21 cellular contexts compared by ENCODE assay signal in genomic region chr3:106673926-106674569, GRCh38.
"Had no signal": no experiment of that assay in that cellular context is flagged by ENCODE, and none has a peak within 500 bp of the region (broad histone marks: within the 10 kb centered on the region; RNA-seq: fewer than 3 reads in every experiment).

No MANE protein-coding gene starts in this region.

- DNase-seq: activated CD4-positive, alpha-beta memory T cell treated with anti-CD3 and anti-CD28 coated beads for 36 hours; activated CD4-positive, alpha-beta T cell treated with anti-CD3 and anti-CD28 coated beads for 48 hours; activated naive CD4-positive, alpha-beta T cell treated with Interleukin-2 at 50 U/mL for 16 hours; activated naive CD8-positive, alpha-beta T cell treated with anti-CD3 and anti-CD28 coated beads for 36 hours; activated T-cell treated with anti-CD3 and anti-CD28 coated beads, Interleukin-2, amount 50 U/mL, for 48 hours; amniotic stem cell; colonic mucosa; foreskin keratinocyte; kidney; left ventricle myocardium inferior; nucleus accumbens; posterior cingulate gyrus; stimulated activated CD4-positive, alpha-beta T cell treated with anti-CD3 and anti-CD28 coated beads, Interleukin-15, amount 100 ng/mL, for 24 hours; testis; trophoblast cell; uterus had no signal

- H3K4me3 ChIP-seq: colonic mucosa, esophagus muscularis mucosa, left ventricle myocardium inferior, smooth muscle cell, testis, uterus had no signal

- H3K27me3 ChIP-seq: colonic mucosa, esophagus muscularis mucosa, foreskin keratinocyte, testis, uterus had no signal

- H3K27me3 Mint-ChIP-seq: activated CD4-positive, alpha-beta memory T cell treated with anti-CD3 and anti-CD28 coated beads for 36 hours; activated naive CD8-positive, alpha-beta T cell treated with anti-CD3 and anti-CD28 coated beads for 36 hours had no signal

- H3K4me1 ChIP-seq: colonic mucosa, esophagus muscularis mucosa, foreskin keratinocyte, left ventricle myocardium inferior, testis, uterus had no signal

- H3K9me3 ChIP-seq: colonic mucosa, esophagus muscularis mucosa, left ventricle myocardium inferior, testis, uterus had no signal

- H3K27ac Mint-ChIP-seq: activated CD4-positive, alpha-beta memory T cell treated with anti-CD3 and anti-CD28 coated beads for 36 hours; activated naive CD8-positive, alpha-beta T cell treated with anti-CD3 and anti-CD28 coated beads for 36 hours; mesothelial cell of epicardium; natural killer cell treated with Interleukin-12 subunit alpha and Interleukin-12 subunit beta and Interleukin-15 and Interleukin-18, amount 100 ng/mL, for 72 hours; stimulated activated memory B cell treated with anti-CD40 and anti-IgM and Interleukin-4, amounts not matched to agents 10 μg/mL and 1 μg/mL and 100 μg/mL, for 72 hours had no signal

- H3K27ac ChIP-seq: colonic mucosa, esophagus muscularis mucosa, foreskin keratinocyte, left ventricle myocardium inferior, testis, uterus had no signal

- H3K36me3 ChIP-seq: colonic mucosa, esophagus muscularis mucosa, left ventricle myocardium inferior, uterus had no signal

- H3K4me2 ChIP-seq: smooth muscle cell had no signal

- H3K4me1 Mint-ChIP-seq: activated naive CD8-positive, alpha-beta T cell treated with anti-CD3 and anti-CD28 coated beads for 36 hours; mesothelial cell of epicardium; stimulated activated memory B cell treated with anti-CD40 and anti-IgM and Interleukin-4, amounts not matched to agents 10 μg/mL and 1 μg/mL and 100 μg/mL, for 72 hours had no signal

- H3K36me3 Mint-ChIP-seq: activated CD4-positive, alpha-beta memory T cell treated with anti-CD3 and anti-CD28 coated beads for 36 hours; activated naive CD8-positive, alpha-beta T cell treated with anti-CD3 and anti-CD28 coated beads for 36 hours; mesothelial cell of epicardium; natural killer cell treated with Interleukin-12 subunit alpha and Interleukin-12 subunit beta and Interleukin-15 and Interleukin-18, amount 100 ng/mL, for 72 hours; stimulated activated memory B cell treated with anti-CD40 and anti-IgM and Interleukin-4, amounts not matched to agents 10 μg/mL and 1 μg/mL and 100 μg/mL, for 72 hours had no signal

- H3K4me3 Mint-ChIP-seq: activated CD4-positive, alpha-beta memory T cell treated with anti-CD3 and anti-CD28 coated beads for 36 hours; activated naive CD8-positive, alpha-beta T cell treated with anti-CD3 and anti-CD28 coated beads for 36 hours; mesothelial cell of epicardium; natural killer cell treated with Interleukin-12 subunit alpha and Interleukin-12 subunit beta and Interleukin-15 and Interleukin-18, amount 100 ng/mL, for 72 hours; stimulated activated memory B cell treated with anti-CD40 and anti-IgM and Interleukin-4, amounts not matched to agents 10 μg/mL and 1 μg/mL and 100 μg/mL, for 72 hours had no signal

- H3K9me3 Mint-ChIP-seq: activated CD4-positive, alpha-beta memory T cell treated with anti-CD3 and anti-CD28 coated beads for 36 hours; stimulated activated memory B cell treated with anti-CD40 and anti-IgM and Interleukin-4, amounts not matched to agents 10 μg/mL and 1 μg/mL and 100 μg/mL, for 72 hours had no signal
